Comparison of ENCODE assay signal across 17 cellular contexts in genomic region chr19:28350673-28351072, GRCh38.
A peak's percentile ranks its signal among the peaks of the same experiment; 100 is the strongest.
DNase-seq lines count a peak whose midpoint lies in the region; ATAC-seq and TF ChIP-seq lines count a peak whose summit lies in the region.
"Had no signal": no experiment of that assay in that cellular context is flagged by ENCODE, and none has a peak within 500 bp of the region (broad histone marks: within the 10 kb centered on the region; RNA-seq: fewer than 3 reads in every experiment).

No MANE protein-coding gene starts in this region.

- no peak overlapping the region for H3K4me3 ChIP-seq in esophagus muscularis mucosa
- H3K4me3 ChIP-seq: A549; BLaER1 treated with 17β-estradiol and CSF1 and Interleukin-3, amounts not matched to agents 10 nM and 100 nM had no signal

- no peaks in the 10 kb centered on the region for H3K36me3 ChIP-seq in esophagus muscularis mucosa
- H3K36me3 ChIP-seq: BLaER1 treated with 17β-estradiol and CSF1 and Interleukin-3, amounts not matched to agents 10 nM and 100 nM had no signal

- POLR2A ChIA-PET in activated CD8-positive, alpha-beta T cell treated with anti-CD3 and anti-CD28 coated beads, Interleukin-2, amount 10 ng/mL, durations not matched to agents 7 days and 5 days (lab: Charles Lee) = no interaction called here

- intact Hi-C loops in esophagus muscularis mucosa (cut with DNase I) = no loop called here

- H3K4me1 Mint-ChIP-seq in osteocyte (ENCODE audit: unreplicated experiment) = no peaks in the 10 kb centered on the region
- no peaks in the 10 kb centered on the region for H3K4me1 Mint-ChIP-seq in stimulated activated naive B cell treated with anti-CD40 and anti-IgM and Interleukin-4, amounts not matched to agents 10 μg/mL and 1 μg/mL and 100 μg/mL, for 72 hours
- H3K4me1 Mint-ChIP-seq in activated CD8-positive, alpha-beta T cell treated with anti-CD3 and anti-CD28 coated beads, Interleukin-2, amount 10 ng/mL, durations not matched to agents 7 days and 5 days (ENCODE audit: low read depth) = no peaks in the 10 kb centered on the region
- H3K4me1 Mint-ChIP-seq: B cell had no signal

- H3K9me3 ChIP-seq in esophagus muscularis mucosa = peaks cover 0 to 8% (median 0%) of the 10 kb centered on the region in 4 donors
- H3K9me3 ChIP-seq: Caco-2 had no signal

- 74% methylated on average over 5 of the region's 5 CpGs for WGBS in esophagus muscularis mucosa

- no peak for TF ChIP-seq EP300 in esophagus muscularis mucosa (IDR thresholded peaks at IDR 0.05)

- H3K9me3 Mint-ChIP-seq in osteocyte (ENCODE audit: unreplicated experiment) = peaks cover 40% of the 10 kb centered on the region
- peaks cover 10 to 25% of the 10 kb centered on the region in 2 donors for H3K9me3 Mint-ChIP-seq in stimulated activated naive B cell treated with anti-CD40 and anti-IgM and Interleukin-4, amounts not matched to agents 10 μg/mL and 1 μg/mL and 100 μg/mL, for 72 hours
- no peaks in the 10 kb centered on the region for H3K9me3 Mint-ChIP-seq in activated CD8-positive, alpha-beta T cell treated with anti-CD3 and anti-CD28 coated beads, Interleukin-2, amount 10 ng/mL, durations not matched to agents 7 days and 5 days (ENCODE audit: insufficient read depth)

- no peak overlapping the region for H3K27ac ChIP-seq in esophagus muscularis mucosa (replicated peaks in 1 of 4)
- H3K27ac ChIP-seq: 22Rv1; A549; BLaER1 treated with 17β-estradiol and CSF1 and Interleukin-3, amounts not matched to agents 10 nM and 100 nM; C4-2B had no signal

- H3K27me3 Mint-ChIP-seq in osteocyte (ENCODE audit: unreplicated experiment) = no peaks in the 10 kb centered on the region
- no peaks in the 10 kb centered on the region for H3K27me3 Mint-ChIP-seq in stimulated activated naive B cell treated with anti-CD40 and anti-IgM and Interleukin-4, amounts not matched to agents 10 μg/mL and 1 μg/mL and 100 μg/mL, for 72 hours
- no peaks in the 10 kb centered on the region for H3K27me3 Mint-ChIP-seq in activated CD8-positive, alpha-beta T cell treated with anti-CD3 and anti-CD28 coated beads, Interleukin-2, amount 10 ng/mL, durations not matched to agents 7 days and 5 days (ENCODE audit: low read depth)
- H3K27me3 Mint-ChIP-seq: B cell; CD4-positive, alpha-beta T cell had no signal

- no peak overlapping the region for H3K27ac Mint-ChIP-seq in osteocyte (ENCODE audit: unreplicated experiment)
- H3K27ac Mint-ChIP-seq in stimulated activated naive B cell treated with anti-CD40 and anti-IgM and Interleukin-4, amounts not matched to agents 10 μg/mL and 1 μg/mL and 100 μg/mL, for 72 hours = peak overlapping the region; percentile 7
- H3K27ac Mint-ChIP-seq in activated CD8-positive, alpha-beta T cell treated with anti-CD3 and anti-CD28 coated beads, Interleukin-2, amount 10 ng/mL, durations not matched to agents 7 days and 5 days = no peak overlapping the region
- H3K27ac Mint-ChIP-seq: B cell; CD4-positive, alpha-beta T cell; CD8-positive, alpha-beta T cell had no signal

- H3K4me3 Mint-ChIP-seq in osteocyte (ENCODE audit: unreplicated experiment) = no peak overlapping the region
- no peak overlapping the region for H3K4me3 Mint-ChIP-seq in stimulated activated naive B cell treated with anti-CD40 and anti-IgM and Interleukin-4, amounts not matched to agents 10 μg/mL and 1 μg/mL and 100 μg/mL, for 72 hours
- H3K4me3 Mint-ChIP-seq in activated CD8-positive, alpha-beta T cell treated with anti-CD3 and anti-CD28 coated beads, Interleukin-2, amount 10 ng/mL, durations not matched to agents 7 days and 5 days = no peak overlapping the region
- H3K4me3 Mint-ChIP-seq: B cell; CD4-positive, alpha-beta T cell; CD8-positive, alpha-beta T cell had no signal

- TF ChIP-seq CTCF in esophagus muscularis mucosa (IDR thresholded peaks at IDR 0.05) = no peak
- TF ChIP-seq CTCF in osteocyte (IDR thresholded peaks at IDR 0.05) = no peak

- CTCF ChIA-PET in activated CD8-positive, alpha-beta T cell treated with anti-CD3 and anti-CD28 coated beads, Interleukin-2, amount 10 ng/mL, durations not matched to agents 7 days and 5 days (lab: Charles Lee) = no interaction called here

- H3K27me3 ChIP-seq in esophagus muscularis mucosa = no peaks in the 10 kb centered on the region
- H3K27me3 ChIP-seq: BLaER1 treated with 17β-estradiol and CSF1 and Interleukin-3, amounts not matched to agents 10 nM and 100 nM had no signal

- H3K4me1 ChIP-seq in esophagus muscularis mucosa = no peaks in the 10 kb centered on the region
- H3K4me1 ChIP-seq: A549, Caco-2 had no signal

- ATAC-seq in stimulated activated naive B cell treated with anti-CD40 and anti-IgM and Interleukin-4, amounts not matched to agents 10 μg/mL and 1 μg/mL and 100 μg/mL, for 72 hours (replicated peaks) = no peak
- ATAC-seq in activated CD8-positive, alpha-beta T cell treated with anti-CD3 and anti-CD28 coated beads, Interleukin-2, amount 10 ng/mL, durations not matched to agents 7 days and 5 days = no peak
- ATAC-seq: A549; CD8-positive, alpha-beta T cell had no signal

- no peak for TF ChIP-seq POLR2A in esophagus muscularis mucosa (IDR thresholded peaks at IDR 0.05; ENCODE audit: low read depth)

- DNase-seq in esophagus muscularis mucosa (ENCODE audit: extremely low spot score) (peak; percentile 53), osteocyte (ENCODE audit: extremely low spot score, unreplicated experiment) (peak; percentile 59), retina (no peak)
- DNase-seq in stimulated activated naive B cell treated with anti-CD40 and anti-IgM and Interleukin-4, amounts not matched to agents 10 μg/mL and 1 μg/mL and 100 μg/mL, for 72 hours = no peak
- no peak for DNase-seq in activated CD8-positive, alpha-beta T cell treated with anti-CD3 and anti-CD28 coated beads, Interleukin-2, amount 10 ng/mL, durations not matched to agents 7 days and 5 days
- DNase-seq: AML-193; Caco-2; Calu3; CD4-positive, alpha-beta T cell; CD8-positive, alpha-beta T cell; DMS79 treated with DMSO at 0.1 percent for 48 hours; GF-D8 had no signal

- no peaks in the 10 kb centered on the region for H3K36me3 Mint-ChIP-seq in osteocyte (ENCODE audit: unreplicated experiment)
- no peaks in the 10 kb centered on the region for H3K36me3 Mint-ChIP-seq in stimulated activated naive B cell treated with anti-CD40 and anti-IgM and Interleukin-4, amounts not matched to agents 10 μg/mL and 1 μg/mL and 100 μg/mL, for 72 hours
- H3K36me3 Mint-ChIP-seq in activated CD8-positive, alpha-beta T cell treated with anti-CD3 and anti-CD28 coated beads, Interleukin-2, amount 10 ng/mL, durations not matched to agents 7 days and 5 days (ENCODE audit: low read depth) = no peaks in the 10 kb centered on the region
- H3K36me3 Mint-ChIP-seq: CD8-positive, alpha-beta T cell had no signal

Comparison
In these comparisons a context has a peak if more than half of its experiments do, and no peak if none do; other contexts are left out.
1. DNase-seq: peak in esophagus muscularis mucosa (single experiment) and osteocyte (single experiment); none in stimulated activated naive B cell treated with anti-CD40 and anti-IgM and Interleukin-4, amounts not matched to agents 10 μg/mL and 1 μg/mL and 100 μg/mL, for 72 hours (single experiment), retina (single experiment) and activated CD8-positive, alpha-beta T cell treated with anti-CD3 and anti-CD28 coated beads, Interleukin-2, amount 10 ng/mL, durations not matched to agents 7 days and 5 days (single experiment).